Comparison of ENCODE assay signal across 11 cellular contexts in genomic region chr19:34961775-34962174, GRCh38. TPM values are rescaled to one million over a fixed set of nuclear protein-coding genes. Genes with fewer than 3 reads are reported as not detected.
A peak's percentile ranks its signal among the peaks of the same experiment; 100 is the strongest.
DNase-seq lines count a peak whose midpoint lies in the region; ATAC-seq, FAIRE-seq and TF ChIP-seq lines count a peak whose summit lies in the region.
"Had no signal": no experiment of that assay in that cellular context is flagged by ENCODE, and none has a peak within 500 bp of the region (broad histone marks: within the 10 kb centered on the region; RNA-seq: fewer than 3 reads in every experiment).

No MANE protein-coding gene starts in this region.

- H3K27me3 Mint-ChIP-seq in activated T-helper 1 cell treated with anti-CD3 and anti-CD28 coated beads, Interleukin-12 subunit alpha, Interleukin-12 subunit beta, Interleukin-2, Interleukin-4 antibody, amounts not matched to agents 30 ng/mL and 10 ng/mL and 1 ng/mL, durations not matched to agents 14 hours and 24 hours and 36 hours (ENCODE audit: insufficient read depth), result peaks cover 2% of the 10 kb centered on the region
- H3K27me3 Mint-ChIP-seq in mesothelial cell of epicardium (ENCODE audit: low read depth), result no peaks in the 10 kb centered on the region

- H3K36me3 ChIP-seq in HepG2 (replicated peaks in 1 of 2; ENCODE audit: control insufficient read depth in 1 of 2, insufficient read depth in 2 of 2, low read length in 2 of 2) (peaks cover 24 to 42% of the 10 kb centered on the region in 2 experiments), right lobe of liver (peaks cover 5 to 33% (median 16%) of the 10 kb centered on the region in 4 donors), upper lobe of right lung (peaks cover 30% of the 10 kb centered on the region)

- no peak for TF ChIP-seq EP300 in HepG2 (IDR thresholded peaks at IDR 0.05; ENCODE audit: low read depth in 2 of 2, low read length in 2 of 2)
- no peak for TF ChIP-seq EP300 in HepG2 (CRISPR knock-in tag; IDR thresholded peaks at IDR 0.05; ENCODE audit: borderline replicate concordance)

- TF ChIP-seq CTCF in HepG2 (CRISPR knock-in tag; IDR thresholded peaks at IDR 0.05), result no peak
- no peak for TF ChIP-seq CTCF in right lobe of liver (IDR thresholded peaks at IDR 0.05)
- no peak for TF ChIP-seq CTCF in mesothelial cell of epicardium (IDR thresholded peaks at IDR 0.05; ENCODE audit: unreplicated experiment)
- TF ChIP-seq CTCF in upper lobe of right lung (IDR thresholded peaks at IDR 0.05), result no peak

- TF ChIP-seq RAD21 in HepG2 (CRISPR knock-in tag; IDR thresholded peaks at IDR 0.05), result no peak

- H3K4me2 ChIP-seq in HepG2 (ENCODE audit: low read depth, low read length), result peak overlapping the region; percentile 87

- DNase-seq in HepG2 (ENCODE audit: low spot score), result no peak
- no peak for DNase-seq in right lobe of liver
- no peak for DNase-seq in activated T-helper 1 cell treated with anti-CD3 and anti-CD28 coated beads, Interleukin-12 subunit alpha, Interleukin-12 subunit beta, Interleukin-2, Interleukin-4 antibody, amounts not matched to agents 30 ng/mL and 10 ng/mL and 1 ng/mL, durations not matched to agents 14 hours and 24 hours and 36 hours (ENCODE audit: low spot score)
- DNase-seq in mesothelial cell of epicardium (ENCODE audit: low spot score in 2 of 2, unreplicated experiment in 2 of 2), result no peak
- DNase-seq in upper lobe of right lung, result no peak
- no peak for DNase-seq in 8988T
- DNase-seq in stimulated activated CD4-positive, alpha-beta T cell treated with anti-CD3 and anti-CD28 coated beads, Interleukin-2, amount 100 ng/mL, for 48 hours, result no peak
- DNase-seq: hypothalamus, NCI-H526 had no signal

- peaks cover 62% of the 10 kb centered on the region for H3K36me3 Mint-ChIP-seq in activated T-helper 1 cell treated with anti-CD3 and anti-CD28 coated beads, Interleukin-12 subunit alpha, Interleukin-12 subunit beta, Interleukin-2, Interleukin-4 antibody, amounts not matched to agents 30 ng/mL and 10 ng/mL and 1 ng/mL, durations not matched to agents 14 hours and 24 hours and 36 hours (ENCODE audit: low read depth)
- peaks cover 50% of the 10 kb centered on the region for H3K36me3 Mint-ChIP-seq in mesothelial cell of epicardium

- no peak for FAIRE-seq in HepG2 (lab: Jason Lieb, UNC)

- CTCF ChIA-PET in HepG2 (lab: Yijun Ruan, JAX; ENCODE audit: low intra/inter-chr PET ratio, low total read pairs), result no interaction called here

- intact Hi-C loops in HepG2 (cut with micrococcal nuclease; ENCODE audit: unreplicated experiment) (no loop called here), right lobe of liver (cut with DNase I) (no loop called here), upper lobe of right lung (cut with DNase I) (no loop called here)
- intact Hi-C loops in activated T-helper 1 cell treated with anti-CD3 and anti-CD28 coated beads, Interleukin-12 subunit alpha, Interleukin-12 subunit beta, Interleukin-2, Interleukin-4 antibody, amounts not matched to agents 30 ng/mL and 10 ng/mL and 1 ng/mL, durations not matched to agents 14 hours and 24 hours and 36 hours (cut with micrococcal nuclease), result loop anchor here (5.0 kb wide), 2 partner anchors 41 to 189 kb away; partner anchors contain the start of genes GRAMD1A and ZNF599

- BruUV-seq in HepG2 (replicated peaks; lab: Mats Ljungman, UMichigan), result no TSS peak

- H3K4me3 Mint-ChIP-seq in activated T-helper 1 cell treated with anti-CD3 and anti-CD28 coated beads, Interleukin-12 subunit alpha, Interleukin-12 subunit beta, Interleukin-2, Interleukin-4 antibody, amounts not matched to agents 30 ng/mL and 10 ng/mL and 1 ng/mL, durations not matched to agents 14 hours and 24 hours and 36 hours, result peak overlapping the region; percentile 91
- H3K4me3 Mint-ChIP-seq in mesothelial cell of epicardium, result peak overlapping the region; percentile 83
- H3K4me3 Mint-ChIP-seq: dendritic cell treated with granulocyte-macrophage colony-stimulating factor and Interleukin-4, amounts not matched to agents 40 ng/mL and 50 ng/mL, for 4 days had no signal

- H3K4me1 ChIP-seq in HepG2 (ENCODE audit: insufficient read depth, low read length) (peaks cover 47% of the 10 kb centered on the region), right lobe of liver (peaks cover 0 to 9% (median 0%) of the 10 kb centered on the region in 4 donors), upper lobe of right lung (peaks cover 12% of the 10 kb centered on the region)

- H3K9ac ChIP-seq in HepG2 (ENCODE audit: insufficient read depth, low read depth, low read length), result peak overlapping the region; percentile 25

- peaks cover 22% of the 10 kb centered on the region for H3K4me1 Mint-ChIP-seq in activated T-helper 1 cell treated with anti-CD3 and anti-CD28 coated beads, Interleukin-12 subunit alpha, Interleukin-12 subunit beta, Interleukin-2, Interleukin-4 antibody, amounts not matched to agents 30 ng/mL and 10 ng/mL and 1 ng/mL, durations not matched to agents 14 hours and 24 hours and 36 hours (ENCODE audit: low read depth)
- H3K4me1 Mint-ChIP-seq in mesothelial cell of epicardium, result peaks cover 17% of the 10 kb centered on the region

- H2AFZ ChIP-seq in HepG2 (ENCODE audit: low read length), result no peak overlapping the region

- ATAC-seq in HepG2, result no peak
- ATAC-seq in right lobe of liver, result no peak
- no peak for ATAC-seq in upper lobe of right lung
- ATAC-seq in HG03135 (IDR thresholded peaks at IDR 0.05; ENCODE audit: unreplicated experiment), result no peak

- POLR2A ChIA-PET in HepG2 (lab: Yijun Ruan, JAX), result no interaction called here

- H4K20me1 ChIP-seq in HepG2 (ENCODE audit: insufficient read depth, low read length), result peaks cover 23% of the 10 kb centered on the region; the same call in 1 of the 2 replicates

- H3K27ac ChIP-seq in HepG2 (ENCODE audit: extremely low read length, insufficient read depth, low read length), result peak overlapping the region; percentile 63
- no peak overlapping the region for H3K27ac ChIP-seq in right lobe of liver
- peak overlapping the region; percentile 25 for H3K27ac ChIP-seq in upper lobe of right lung

- H3K9me3 ChIP-seq in HepG2 (ENCODE audit: low read length), result 0 out of 2 replicates have a peak, but pooled peaks cover 6% of the 10 kb centered on the region
- H3K9me3 ChIP-seq in right lobe of liver, result peaks cover 0 to 22% (median 19%) of the 10 kb centered on the region in 4 donors
- peaks cover 38% of the 10 kb centered on the region for H3K9me3 ChIP-seq in upper lobe of right lung

- H3K79me2 ChIP-seq in HepG2 (ENCODE audit: insufficient read depth, low read length), result peaks cover 33% of the 10 kb centered on the region

- peaks cover 64% of the 10 kb centered on the region for H3K9me3 Mint-ChIP-seq in activated T-helper 1 cell treated with anti-CD3 and anti-CD28 coated beads, Interleukin-12 subunit alpha, Interleukin-12 subunit beta, Interleukin-2, Interleukin-4 antibody, amounts not matched to agents 30 ng/mL and 10 ng/mL and 1 ng/mL, durations not matched to agents 14 hours and 24 hours and 36 hours
- H3K9me3 Mint-ChIP-seq in mesothelial cell of epicardium, result peaks cover 40% of the 10 kb centered on the region

- TF ChIP-seq POLR2A in HepG2 (IDR thresholded peaks at IDR 0.05; ENCODE audit: insufficient read depth in 1 of 2, low read depth in 2 of 2, low read length in 2 of 2), result no peak
- no peak for TF ChIP-seq POLR2A in right lobe of liver (IDR thresholded peaks at IDR 0.05)

- H3K27ac Mint-ChIP-seq in activated T-helper 1 cell treated with anti-CD3 and anti-CD28 coated beads, Interleukin-12 subunit alpha, Interleukin-12 subunit beta, Interleukin-2, Interleukin-4 antibody, amounts not matched to agents 30 ng/mL and 10 ng/mL and 1 ng/mL, durations not matched to agents 14 hours and 24 hours and 36 hours, result peak overlapping the region; percentile 13
- H3K27ac Mint-ChIP-seq in mesothelial cell of epicardium, result no peak overlapping the region
- H3K27ac Mint-ChIP-seq: dendritic cell treated with granulocyte-macrophage colony-stimulating factor and Interleukin-4, amounts not matched to agents 40 ng/mL and 50 ng/mL, for 4 days had no signal

- peak overlapping the region; percentile 87 to 96 (median 96) for H3K4me3 ChIP-seq in HepG2 (replicated peaks in 1 of 3; ENCODE audit: insufficient read depth in 1 of 3, low read depth in 2 of 3, low read length in 3 of 3)
- no peak overlapping the region for H3K4me3 ChIP-seq in right lobe of liver
- peak overlapping the region; percentile 94 for H3K4me3 ChIP-seq in upper lobe of right lung

- peaks cover 0 to 7% of the 10 kb centered on the region in 2 experiments; a peak in 2 of 5 replicates for H3K27me3 ChIP-seq in HepG2 (ENCODE audit: control insufficient read depth in 1 of 2, insufficient read depth in 2 of 2, low read length in 2 of 2)
- H3K27me3 ChIP-seq in right lobe of liver, result no peaks in the 10 kb centered on the region
- no peaks in the 10 kb centered on the region for H3K27me3 ChIP-seq in upper lobe of right lung

- in situ Hi-C loops in HepG2 (cut with HindIII; ENCODE audit: extremely low pct_ligation_motif_present, low pct_unique_long_range_greater_than_20kb), result no loop called here

RNA-seq across cellular contexts. Expression of gene ZNF792, which starts 2.3 kb away (rescaled TPM):
- total RNA-seq in HepG2 (2016; rRNA removed; fragmentation: Illumina TruSeq; extraction: Trizol) (5.5 and 6.3 TPM in 2 replicates), right lobe of liver (1 to 10 TPM; 2.6 to 3.8 (median 3.2) TPM), mesothelial cell of epicardium (9.2 to 9.6 TPM (median 9.3 TPM) in 3 replicates), upper lobe of right lung (11.5 TPM)
- total RNA-seq in HepG2 (2016; cell fraction: cytosol; rRNA removed; fragmentation: Illumina TruSeq; extraction: Trizol; ENCODE audit: low read depth), result 0.61 and 0.88 TPM in 2 replicates
- 4.8 and 6.5 TPM in 2 replicates for total RNA-seq in HepG2 (2016; cell fraction: insoluble cytoplasmic fraction; rRNA removed; fragmentation: Illumina TruSeq; extraction: Trizol)
- total RNA-seq in HepG2 (2016; cell fraction: membrane; rRNA removed; fragmentation: Illumina TruSeq; extraction: Trizol), result 3.4 TPM in 2 replicates
- 4.8 and 6.0 TPM in 2 replicates for total RNA-seq in HepG2 (2016; cell fraction: nucleus; rRNA removed; fragmentation: Illumina TruSeq; extraction: Trizol)
- polyA plus RNA-seq in HepG2 (2011; rRNA removed), result 9.1 and 11.5 TPM in 2 replicates
- 6.9 and 7.9 TPM in 2 replicates for polyA plus RNA-seq in HepG2 (2011; cell fraction: cytosol; rRNA removed)
- polyA plus RNA-seq in HepG2 (2011; cell fraction: nucleus; rRNA removed), result 8.8 and 9.8 TPM in 2 replicates
- 4.4 and 4.5 TPM in 2 replicates for polyA plus RNA-seq in HepG2 (2012)
- 0.40 and 0.45 TPM in 2 replicates for polyA plus RNA-seq in HepG2 (2016; cell fraction: cytosol; fragmentation: Illumina TruSeq; extraction: Trizol; ENCODE audit: low read depth)
- 2.9 and 3.3 TPM in 2 replicates for polyA plus RNA-seq in HepG2 (2016; cell fraction: insoluble cytoplasmic fraction; fragmentation: Illumina TruSeq; extraction: Trizol; ENCODE audit: low read depth)
- 1.0 and 1.2 TPM in 2 replicates for polyA plus RNA-seq in HepG2 (2016; cell fraction: membrane; fragmentation: Illumina TruSeq; extraction: Trizol; ENCODE audit: low read depth)
- polyA plus RNA-seq in HepG2 (2016; cell fraction: nucleus; fragmentation: Illumina TruSeq; extraction: Trizol; ENCODE audit: insufficient read depth, low read depth), result 3.7 and 4.6 TPM in 2 replicates
- polyA minus RNA-seq in HepG2 (2011; rRNA and poly(A)+ RNA removed; ENCODE audit: low replicate concordance), result 5.1 and 35.3 TPM in 2 replicates
- 17.0 and 18.6 TPM in 2 replicates for polyA minus RNA-seq in HepG2 (2011; cell fraction: cytosol; rRNA and poly(A)+ RNA removed)
- polyA minus RNA-seq in HepG2 (2011; cell fraction: nucleus; rRNA and poly(A)+ RNA removed), result 31.9 and 39.7 TPM in 2 replicates
- total RNA-seq in activated T-helper 1 cell treated with anti-CD3 and anti-CD28 coated beads, Interleukin-12 subunit alpha, Interleukin-12 subunit beta, Interleukin-2, Interleukin-4 antibody, amounts not matched to agents 30 ng/mL and 10 ng/mL and 1 ng/mL, durations not matched to agents 14 hours and 24 hours and 36 hours, result 6.5 and 6.8 TPM in 2 replicates

RNA-seq across cellular contexts. Expression of gene ZNF30, which starts 35.1 kb away (rescaled TPM):
- 4.4 and 6.2 TPM in 2 replicates for total RNA-seq in HepG2 (2016; rRNA removed; fragmentation: Illumina TruSeq; extraction: Trizol)
- total RNA-seq in HepG2 (2016; cell fraction: cytosol; rRNA removed; fragmentation: Illumina TruSeq; extraction: Trizol; ENCODE audit: low read depth), result 1.3 and 1.4 TPM in 2 replicates
- 4.0 and 6.2 TPM in 2 replicates for total RNA-seq in HepG2 (2016; cell fraction: insoluble cytoplasmic fraction; rRNA removed; fragmentation: Illumina TruSeq; extraction: Trizol)
- total RNA-seq in HepG2 (2016; cell fraction: membrane; rRNA removed; fragmentation: Illumina TruSeq; extraction: Trizol), result 1.6 and 2.0 TPM in 2 replicates
- total RNA-seq in HepG2 (2016; cell fraction: nucleus; rRNA removed; fragmentation: Illumina TruSeq; extraction: Trizol), result 2.9 TPM in 2 replicates
- polyA plus RNA-seq in HepG2 (2011; rRNA removed), result 2.1 and 2.3 TPM in 2 replicates
- 0.99 and 2.0 TPM in 2 replicates for polyA plus RNA-seq in HepG2 (2011; cell fraction: cytosol; rRNA removed)
- 1.7 and 2.2 TPM in 2 replicates for polyA plus RNA-seq in HepG2 (2011; cell fraction: nucleus; rRNA removed)
- polyA plus RNA-seq in HepG2 (2012), result 2.0 and 2.3 TPM in 2 replicates
- 0.37 and 0.49 TPM in 2 replicates for polyA plus RNA-seq in HepG2 (2016; cell fraction: cytosol; fragmentation: Illumina TruSeq; extraction: Trizol; ENCODE audit: low read depth)
- polyA plus RNA-seq in HepG2 (2016; cell fraction: insoluble cytoplasmic fraction; fragmentation: Illumina TruSeq; extraction: Trizol; ENCODE audit: low read depth), result 4.0 and 4.7 TPM in 2 replicates
- 0.87 and 1.1 TPM in 2 replicates for polyA plus RNA-seq in HepG2 (2016; cell fraction: membrane; fragmentation: Illumina TruSeq; extraction: Trizol; ENCODE audit: low read depth)
- polyA plus RNA-seq in HepG2 (2016; cell fraction: nucleus; fragmentation: Illumina TruSeq; extraction: Trizol; ENCODE audit: insufficient read depth, low read depth), result 5.5 and 5.9 TPM in 2 replicates
- polyA minus RNA-seq in HepG2 (2011; rRNA and poly(A)+ RNA removed; ENCODE audit: low replicate concordance), result 2.0 and 3.4 TPM in 2 replicates
- polyA minus RNA-seq in HepG2 (2011; cell fraction: cytosol; rRNA and poly(A)+ RNA removed), result 1.5 and 1.8 TPM in 2 replicates
- 3.5 and 4.0 TPM in 2 replicates for polyA minus RNA-seq in HepG2 (2011; cell fraction: nucleus; rRNA and poly(A)+ RNA removed)
- total RNA-seq in right lobe of liver, result 1 to 10 TPM in 4 of 6 experiments, under 1 TPM in 2; 0.95 to 4.0 (median 1.4) TPM
- 3.4 and 4.5 TPM in 2 replicates for total RNA-seq in activated T-helper 1 cell treated with anti-CD3 and anti-CD28 coated beads, Interleukin-12 subunit alpha, Interleukin-12 subunit beta, Interleukin-2, Interleukin-4 antibody, amounts not matched to agents 30 ng/mL and 10 ng/mL and 1 ng/mL, durations not matched to agents 14 hours and 24 hours and 36 hours
- 4.7 to 5.8 TPM (median 4.8 TPM) in 3 replicates for total RNA-seq in mesothelial cell of epicardium
- total RNA-seq in upper lobe of right lung, result 4.8 TPM

RNA-seq across cellular contexts. Expression of gene GRAMD1A, which starts 38.3 kb away (rescaled TPM):
- 8.0 and 14.7 TPM in 2 replicates for total RNA-seq in HepG2 (2016; rRNA removed; fragmentation: Illumina TruSeq; extraction: Trizol)
- 23.3 and 25.4 TPM in 2 replicates for total RNA-seq in HepG2 (2016; cell fraction: cytosol; rRNA removed; fragmentation: Illumina TruSeq; extraction: Trizol; ENCODE audit: low read depth)
- 7.2 and 15.9 TPM in 2 replicates for total RNA-seq in HepG2 (2016; cell fraction: insoluble cytoplasmic fraction; rRNA removed; fragmentation: Illumina TruSeq; extraction: Trizol)
- 26.9 and 28.0 TPM in 2 replicates for total RNA-seq in HepG2 (2016; cell fraction: membrane; rRNA removed; fragmentation: Illumina TruSeq; extraction: Trizol)
- total RNA-seq in HepG2 (2016; cell fraction: nucleus; rRNA removed; fragmentation: Illumina TruSeq; extraction: Trizol), result 17.9 and 19.7 TPM in 2 replicates
- 171 and 181 TPM in 2 replicates for polyA plus RNA-seq in HepG2 (2011; rRNA removed)
- 68.5 and 120 TPM in 2 replicates for polyA plus RNA-seq in HepG2 (2011; cell fraction: cytosol; rRNA removed)
- 669 and 1,022 TPM in 2 replicates for polyA plus RNA-seq in HepG2 (2011; cell fraction: nucleus; rRNA removed)
- polyA plus RNA-seq in HepG2 (2012), result 68.6 and 85.6 TPM in 2 replicates
- polyA plus RNA-seq in HepG2 (2016; cell fraction: cytosol; fragmentation: Illumina TruSeq; extraction: Trizol; ENCODE audit: low read depth), result 47.6 and 52.1 TPM in 2 replicates
- 11.6 and 19.2 TPM in 2 replicates for polyA plus RNA-seq in HepG2 (2016; cell fraction: insoluble cytoplasmic fraction; fragmentation: Illumina TruSeq; extraction: Trizol; ENCODE audit: low read depth)
- polyA plus RNA-seq in HepG2 (2016; cell fraction: membrane; fragmentation: Illumina TruSeq; extraction: Trizol; ENCODE audit: low read depth), result 43.5 and 50.9 TPM in 2 replicates
- 55.7 and 69.0 TPM in 2 replicates for polyA plus RNA-seq in HepG2 (2016; cell fraction: nucleus; fragmentation: Illumina TruSeq; extraction: Trizol; ENCODE audit: insufficient read depth, low read depth)
- polyA minus RNA-seq in HepG2 (2011; rRNA and poly(A)+ RNA removed; ENCODE audit: low replicate concordance), result 32.3 and 120 TPM in 2 replicates
- polyA minus RNA-seq in HepG2 (2011; cell fraction: cytosol; rRNA and poly(A)+ RNA removed), result 59.4 and 66.8 TPM in 2 replicates
- polyA minus RNA-seq in HepG2 (2011; cell fraction: nucleus; rRNA and poly(A)+ RNA removed), result 94.2 and 105 TPM in 2 replicates
- total RNA-seq in right lobe of liver, result 10 to 100 TPM; 10.4 to 34.8 (median 15.4) TPM
- total RNA-seq in activated T-helper 1 cell treated with anti-CD3 and anti-CD28 coated beads, Interleukin-12 subunit alpha, Interleukin-12 subunit beta, Interleukin-2, Interleukin-4 antibody, amounts not matched to agents 30 ng/mL and 10 ng/mL and 1 ng/mL, durations not matched to agents 14 hours and 24 hours and 36 hours, result 176 and 189 TPM in 2 replicates
- 123 to 130 TPM (median 129 TPM) in 3 replicates for total RNA-seq in mesothelial cell of epicardium
- 107 TPM for total RNA-seq in upper lobe of right lung

Comparison
In these comparisons a context has a peak if more than half of its experiments do, and no peak if none do; other contexts are left out.
1. H3K27ac ChIP-seq: peak in HepG2 (single experiment) and upper lobe of right lung (single experiment); none in right lobe of liver (0 of 3).
2. H3K4me3 ChIP-seq: peak in HepG2 (3 of 3) and upper lobe of right lung (single experiment); none in right lobe of liver (0 of 3).